In the genomic region with DNA sequence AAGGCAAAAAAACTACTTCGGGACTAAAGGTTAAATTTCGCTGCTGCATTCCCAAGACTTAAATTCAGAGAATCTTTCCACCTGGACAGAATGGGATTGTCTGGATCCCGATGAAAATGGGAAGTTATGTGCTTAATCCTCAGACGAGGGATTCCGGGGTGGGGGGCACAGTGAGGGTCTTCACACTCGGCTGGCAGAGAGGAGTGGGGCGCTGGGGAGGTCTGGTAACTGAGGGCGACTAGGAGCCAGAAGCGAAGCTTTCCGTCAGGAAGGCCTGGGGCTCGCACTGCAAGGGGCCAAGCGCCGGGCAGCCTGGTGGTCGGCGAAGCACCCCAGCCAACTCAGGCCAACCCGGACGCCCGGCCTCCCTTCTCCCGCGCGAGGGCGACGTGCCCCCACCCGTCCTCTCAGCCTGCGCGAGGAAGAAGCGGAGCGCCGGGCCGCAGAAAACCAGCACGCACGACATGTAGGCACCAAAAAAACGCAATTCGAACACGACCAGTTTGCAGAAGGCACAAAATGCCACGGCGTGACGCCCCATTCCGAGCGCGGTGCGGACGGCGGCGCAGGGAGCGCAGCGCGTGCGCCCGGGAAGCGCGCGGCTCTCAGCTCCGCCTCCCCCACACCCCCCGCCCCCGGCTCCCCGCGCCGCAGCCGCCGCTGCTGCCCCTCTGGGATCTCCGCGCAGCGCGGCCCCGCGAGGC, we compare ENCODE assay signal across 8 cellular contexts.
DNase-seq lines count a peak whose midpoint lies in the region; ATAC-seq and TF ChIP-seq lines count a peak whose summit lies in the region.

No MANE protein-coding gene starts in this region.

- H3K9me3 Mint-ChIP-seq in stimulated activated naive CD8-positive, alpha-beta T cell treated with anti-CD3 and anti-CD28 coated beads, Interleukin-15, Interleukin-2, amounts not matched to agents 100 ng/mL and 50 ng/mL, for 24 hours, result peaks cover 3% of the 10 kb centered on the region
- H3K9me3 Mint-ChIP-seq in activated naive CD8-positive, alpha-beta T cell treated with anti-CD3 and anti-CD28 coated beads, Interleukin-2, amount 50 U/mL, for 24 hours, result peaks cover 8% of the 10 kb centered on the region

- no peaks in the 10 kb centered on the region for H3K9me3 ChIP-seq in left ventricle myocardium inferior (replicated peaks)

- no peak for DNase-seq in stimulated activated naive CD8-positive, alpha-beta T cell treated with anti-CD3 and anti-CD28 coated beads, Interleukin-15, Interleukin-2, amounts not matched to agents 100 U/mL and 50 U/mL, for 24 hours
- DNase-seq in HEK293T (ENCODE audit: extremely low spot score), result no peak
- DNase-seq in M059J (ENCODE audit: low read depth), result peak; percentile 73
- DNase-seq in activated naive CD8-positive, alpha-beta T cell treated with anti-CD3 and anti-CD28 coated beads, Interleukin-2, amount 50 U/mL, for 24 hours, result no peak
- DNase-seq in left ventricle myocardium inferior, result no peak
- peak; percentile 55 for DNase-seq in renal cortical epithelial cell (ENCODE audit: low read depth)
- no peak for DNase-seq in LoVo (ENCODE audit: low spot score)

- H3K4me3 Mint-ChIP-seq in stimulated activated naive CD8-positive, alpha-beta T cell treated with anti-CD3 and anti-CD28 coated beads, Interleukin-15, Interleukin-2, amounts not matched to agents 100 ng/mL and 50 ng/mL, for 24 hours, result peak overlapping the region; percentile 95
- peak overlapping the region; percentile 91 for H3K4me3 Mint-ChIP-seq in activated naive CD8-positive, alpha-beta T cell treated with anti-CD3 and anti-CD28 coated beads, Interleukin-2, amount 50 U/mL, for 24 hours

- TF ChIP-seq CTCF in left ventricle myocardium inferior (IDR thresholded peaks at IDR 0.05; ENCODE audit: borderline replicate concordance), result peak; percentile 43

- H3K36me3 ChIP-seq in left ventricle myocardium inferior, result no peaks in the 10 kb centered on the region

- ATAC-seq in stimulated activated naive CD8-positive, alpha-beta T cell treated with anti-CD3 and anti-CD28 coated beads, Interleukin-15, Interleukin-2, amounts not matched to agents 100 U/mL and 50 U/mL, for 24 hours, result no peak
- ATAC-seq in activated naive CD8-positive, alpha-beta T cell treated with anti-CD3 and anti-CD28 coated beads, Interleukin-2, amount 50 U/mL, for 24 hours, result no peak

- H3K27ac ChIP-seq in left ventricle myocardium inferior (replicated peaks), result peak overlapping the region; percentile 93

- H3K4me1 Mint-ChIP-seq in stimulated activated naive CD8-positive, alpha-beta T cell treated with anti-CD3 and anti-CD28 coated beads, Interleukin-15, Interleukin-2, amounts not matched to agents 100 ng/mL and 50 ng/mL, for 24 hours (ENCODE audit: low read depth), result peaks cover 64% of the 10 kb centered on the region
- peaks cover 64% of the 10 kb centered on the region for H3K4me1 Mint-ChIP-seq in activated naive CD8-positive, alpha-beta T cell treated with anti-CD3 and anti-CD28 coated beads, Interleukin-2, amount 50 U/mL, for 24 hours

- POLR2A ChIA-PET in HEK293T (lab: Yijun Ruan, JAX), result interaction anchor here (0.6 kb wide), 1 partner anchor 151 kb away, joined by 3 read pairs; no protein-coding TSS in a partner anchor

- H3K4me3 ChIP-seq in left ventricle myocardium inferior, result peak overlapping the region; percentile 85

- CTCF ChIA-PET in HEK293T (lab: Yijun Ruan, JAX), result no interaction called here

- no peaks in the 10 kb centered on the region for H3K27me3 ChIP-seq in left ventricle myocardium inferior (ENCODE audit: low read depth)

- intact Hi-C loops in left ventricle myocardium inferior (cut with micrococcal nuclease), result no loop called here

- peak overlapping the region; percentile 99 for H3K27ac Mint-ChIP-seq in stimulated activated naive CD8-positive, alpha-beta T cell treated with anti-CD3 and anti-CD28 coated beads, Interleukin-15, Interleukin-2, amounts not matched to agents 100 ng/mL and 50 ng/mL, for 24 hours
- H3K27ac Mint-ChIP-seq in activated naive CD8-positive, alpha-beta T cell treated with anti-CD3 and anti-CD28 coated beads, Interleukin-2, amount 50 U/mL, for 24 hours, result peak overlapping the region; percentile 98

- peaks cover 3% of the 10 kb centered on the region for H3K27me3 Mint-ChIP-seq in stimulated activated naive CD8-positive, alpha-beta T cell treated with anti-CD3 and anti-CD28 coated beads, Interleukin-15, Interleukin-2, amounts not matched to agents 100 ng/mL and 50 ng/mL, for 24 hours
- peaks cover 1% of the 10 kb centered on the region for H3K27me3 Mint-ChIP-seq in activated naive CD8-positive, alpha-beta T cell treated with anti-CD3 and anti-CD28 coated beads, Interleukin-2, amount 50 U/mL, for 24 hours

- peaks cover 40% of the 10 kb centered on the region for H3K4me1 ChIP-seq in left ventricle myocardium inferior

- peaks cover 25% of the 10 kb centered on the region for H3K36me3 Mint-ChIP-seq in stimulated activated naive CD8-positive, alpha-beta T cell treated with anti-CD3 and anti-CD28 coated beads, Interleukin-15, Interleukin-2, amounts not matched to agents 100 ng/mL and 50 ng/mL, for 24 hours (ENCODE audit: low read depth)
- peaks cover 32% of the 10 kb centered on the region for H3K36me3 Mint-ChIP-seq in activated naive CD8-positive, alpha-beta T cell treated with anti-CD3 and anti-CD28 coated beads, Interleukin-2, amount 50 U/mL, for 24 hours (ENCODE audit: low read depth)

TF ChIP-seq in HEK293T, 16 proteins besides CTCF, POLR2A, EP300 and RAD21:
- TF ChIP-seq L3MBTL2 (conservative IDR thresholded peaks at IDR 0.05) (peak; percentile 89), ELF4 (IDR thresholded peaks at IDR 0.05) (no peak)

Comparison
In these comparisons a context has a peak if more than half of its experiments do, and no peak if none do; other contexts are left out.
1. DNase-seq: peak in M059J (single experiment) and renal cortical epithelial cell (single experiment); none in stimulated activated naive CD8-positive, alpha-beta T cell treated with anti-CD3 and anti-CD28 coated beads, Interleukin-15, Interleukin-2, amounts not matched to agents 100 U/mL and 50 U/mL, for 24 hours (single experiment), HEK293T (single experiment), activated naive CD8-positive, alpha-beta T cell treated with anti-CD3 and anti-CD28 coated beads, Interleukin-2, amount 50 U/mL, for 24 hours (single experiment), left ventricle myocardium inferior (single experiment) and LoVo (single experiment).